ENCODE assay signal across 8 cellular contexts in the genomic region with DNA sequence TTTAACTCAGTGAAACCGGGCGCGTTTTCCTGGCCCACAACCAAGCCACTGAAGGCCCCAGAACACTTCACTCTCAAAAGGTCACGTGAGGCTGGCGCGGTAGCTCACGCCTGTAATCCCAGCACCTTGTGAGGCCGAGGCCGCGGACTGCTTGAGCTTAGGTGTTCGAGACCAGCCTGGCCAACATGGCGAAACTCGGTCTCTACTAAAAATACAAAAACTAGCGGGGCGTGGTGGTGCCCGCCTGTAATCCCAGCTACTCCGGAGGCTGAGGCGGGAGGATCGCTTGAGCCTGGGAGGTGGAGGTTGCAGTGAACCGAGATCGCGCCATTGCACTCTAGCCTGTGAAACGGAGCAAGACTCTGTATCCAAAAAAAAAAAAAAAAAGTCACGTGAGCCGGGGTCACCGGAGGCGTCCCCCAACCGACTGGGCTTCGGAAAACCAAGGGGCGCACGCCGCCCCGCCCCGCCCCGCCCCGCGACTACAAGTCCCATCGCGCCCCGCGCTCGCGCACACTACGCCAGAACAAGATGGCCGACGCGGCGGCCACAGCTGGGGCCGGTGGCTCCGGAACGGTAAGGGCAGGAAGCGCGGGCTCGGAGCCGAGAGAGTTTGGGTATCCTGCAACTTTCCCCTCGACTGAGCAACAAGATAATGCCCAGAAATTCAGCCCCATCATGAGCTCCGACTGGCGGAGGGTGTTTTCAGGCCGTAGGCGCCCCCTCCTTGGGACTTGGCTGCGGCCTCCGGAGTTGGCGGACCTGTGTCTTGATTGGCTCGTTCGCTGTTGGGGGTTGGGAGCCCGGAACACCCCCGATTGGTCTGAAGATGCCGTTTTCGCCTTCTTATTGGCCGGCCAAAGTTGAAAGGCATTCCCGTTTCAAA. TPM values are rescaled to one million over a fixed set of nuclear protein-coding genes. Genes with fewer than 3 reads are reported as not detected.
DNase-seq lines count a peak whose midpoint lies in the region; ATAC-seq, FAIRE-seq and TF ChIP-seq lines count a peak whose summit lies in the region.

A gene with protein sequence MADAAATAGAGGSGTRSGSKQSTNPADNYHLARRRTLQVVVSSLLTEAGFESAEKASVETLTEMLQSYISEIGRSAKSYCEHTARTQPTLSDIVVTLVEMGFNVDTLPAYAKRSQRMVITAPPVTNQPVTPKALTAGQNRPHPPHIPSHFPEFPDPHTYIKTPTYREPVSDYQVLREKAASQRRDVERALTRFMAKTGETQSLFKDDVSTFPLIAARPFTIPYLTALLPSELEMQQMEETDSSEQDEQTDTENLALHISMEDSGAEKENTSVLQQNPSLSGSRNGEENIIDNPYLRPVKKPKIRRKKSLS (plus strand): TSS at position 514 of the 886 bp plus-strand sequence. CDS start 18 bp downstream, at position 532.

- H3K4me1 ChIP-seq in breast epithelium (peaks cover 0 to 6% of the 10 kb centered on the region in 2 donors), iPS-20b (ENCODE audit: insufficient read depth, low read length) (peaks cover 8% of the 10 kb centered on the region), small intestine (ENCODE audit: control insufficient read depth in 2 of 2, insufficient read depth in 1 of 2, low read depth in 1 of 2, low read length in 1 of 2) (peaks cover 6 to 12% of the 10 kb centered on the region in 2 donors)

- H3K27me3 ChIP-seq in breast epithelium, result no peaks in the 10 kb centered on the region
- peaks cover 48% of the 10 kb centered on the region for H3K27me3 ChIP-seq in iPS-20b (ENCODE audit: insufficient read depth, low read length)
- H3K27me3 ChIP-seq in small intestine (ENCODE audit: control insufficient read depth in 2 of 2, insufficient read depth in 2 of 2, low read length in 2 of 2), result no peaks in the 10 kb centered on the region

- no peaks in the 10 kb centered on the region for H3K36me3 ChIP-seq in breast epithelium
- peaks cover 31% of the 10 kb centered on the region for H3K36me3 ChIP-seq in iPS-20b (ENCODE audit: insufficient read depth, low read depth, low read length)
- H3K36me3 ChIP-seq in small intestine (ENCODE audit: control insufficient read depth in 2 of 2, insufficient read depth in 2 of 2, low read length in 2 of 2), result peaks cover 0 to 6% of the 10 kb centered on the region in 2 donors

- H3K9me3 ChIP-seq in breast epithelium (no peaks in the 10 kb centered on the region), iPS-20b (ENCODE audit: insufficient read depth, low read depth, low read length) (no peaks in the 10 kb centered on the region; the same call in 1 of the 2 replicates), small intestine (ENCODE audit: control insufficient read depth, low read depth) (no peaks in the 10 kb centered on the region)

- no peak for TF ChIP-seq CTCF in VCaP (conservative IDR thresholded peaks at IDR 0.05)
- TF ChIP-seq CTCF in breast epithelium (IDR thresholded peaks at IDR 0.05), result peak in 1 of 3 donors; percentile 36

- intact Hi-C loops in breast epithelium (cut with DNase I; ENCODE audit: low total_unique reads), result no loop called here

- ATAC-seq in GM18873 (IDR thresholded peaks at IDR 0.05; ENCODE audit: low FRiP score, unreplicated experiment), result peak; percentile 73
- ATAC-seq in HG03135 (IDR thresholded peaks at IDR 0.05; ENCODE audit: unreplicated experiment), result peak; percentile 64

- H3K27ac ChIP-seq in VCaP, result peak within 1 kb of the TSS; percentile 83
- H3K27ac ChIP-seq in breast epithelium, result peak within 1 kb of the TSS; percentile 82 to 93
- H3K27ac ChIP-seq in iPS-20b (ENCODE audit: low read length), result peak within 1 kb of the TSS; percentile 73
- peak within 1 kb of the TSS; percentile 80 to 94 for H3K27ac ChIP-seq in small intestine (ENCODE audit: low read depth in 1 of 2, low read length in 1 of 2)

- 10 to 15% (median 14%) methylated on average over 67 to 71 of the region's 71 CpGs for WGBS in small intestine, 3 donors

- H3K4me3 ChIP-seq in breast epithelium, result peak within 1 kb of the TSS; percentile 66 to 90 (median 90)
- peak within 1 kb of the TSS; percentile 96 for H3K4me3 ChIP-seq in iPS-20b (ENCODE audit: low read length)
- peak within 1 kb of the TSS; percentile 32 to 59 for H3K4me3 ChIP-seq in small intestine (ENCODE audit: low read depth in 1 of 2, low read length in 2 of 2)

- FAIRE-seq in small intestine (lab: Jason Lieb, UNC), result no peak

- peak; percentile 87 for DNase-seq in ACHN
- peak; percentile 77 for DNase-seq in NCI-H2196 treated with DMSO at 0.1 percent for 48 hours (lab: John Stamatoyannopoulos, UW; ENCODE audit: unreplicated experiment)
- DNase-seq in breast epithelium (ENCODE audit: low spot score in 2 of 2), result peak; percentile 83 to 86
- peak; percentile 92 for DNase-seq in small intestine

- peak within 1 kb of the TSS; percentile 94 for H3K9ac ChIP-seq in iPS-20b (ENCODE audit: low read depth, low read length)

- TF ChIP-seq POLR2A in breast epithelium (IDR thresholded peaks at IDR 0.05), result peak; percentile 77

- in situ Hi-C loops in ACHN (cut with HindIII; ENCODE audit: low pct_ligation_motif_present, low pct_unique_long_range_greater_than_20kb, low sequenced_read_pairs), result no loop called here

RNA-seq across cellular contexts. Expression of the gene that starts here (rescaled TPM):
- total RNA-seq in breast epithelium, result 10 to 100 TPM; 15.7 to 25.4 (median 21.1) TPM
- polyA plus RNA-seq in small intestine, result 10 to 100 TPM in 1 of 3 donors, 1 to 10 TPM in 2; 6.7 to 14.4 (median 7.3) TPM

Comparison
In these comparisons a context has a peak if more than half of its experiments do, and no peak if none do; other contexts are left out.
1. Peak in every context shown above with its lines: DNase-seq, ATAC-seq, H3K4me3 ChIP-seq and H3K27ac ChIP-seq.
2. H3K4me3 ChIP-seq: peak in every context shown above with its lines; median percentile 96 in iPS-20b; 90 in breast epithelium; 46 in small intestine.